27 cellular contexts compared by ENCODE assay signal in the genomic region with DNA sequence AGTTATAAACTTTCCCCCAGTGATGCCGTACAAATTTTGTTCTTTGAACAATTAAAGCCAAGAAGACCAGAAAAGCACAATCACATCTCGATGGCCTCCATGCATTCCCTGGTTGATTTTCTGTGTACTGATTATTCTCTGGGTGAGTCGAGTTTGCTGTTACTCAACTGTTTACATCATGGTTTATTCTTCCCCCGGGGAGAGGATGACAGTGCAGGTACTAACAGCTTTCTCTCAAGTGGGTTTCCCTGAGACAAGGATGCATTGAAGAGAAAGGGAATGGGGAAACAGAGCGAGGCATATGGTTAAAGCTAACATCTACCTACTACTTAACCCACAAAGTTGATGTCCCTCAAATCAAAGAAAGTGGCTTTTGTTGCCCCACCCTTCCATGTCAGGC.
"Had no signal": no experiment of that assay in that cellular context is flagged by ENCODE, and none has a peak within 500 bp of the region (broad histone marks: within the 10 kb centered on the region; RNA-seq: fewer than 3 reads in every experiment).

No MANE protein-coding gene starts in this region.

- H3K36me3 Mint-ChIP-seq: activated CD4-positive, alpha-beta memory T cell treated with anti-CD3 and anti-CD28 coated beads for 36 hours; activated naive CD8-positive, alpha-beta T cell; WTC11 had no signal

- H3K4me1 ChIP-seq: SJSA1 had no signal

- H3K4me1 Mint-ChIP-seq: activated CD4-positive, alpha-beta T cell treated with anti-CD3 and anti-CD28 coated beads, Interleukin-2, amount 10 ng/mL, durations not matched to agents 7 days and 5 days had no signal

- H3K4me3 ChIP-seq: MG63, SJSA1 had no signal

- H3K27me3 ChIP-seq: brain microvascular endothelial cell, MG63 had no signal

- H3K9me3 Mint-ChIP-seq: activated CD4-positive, alpha-beta memory T cell treated with anti-CD3 and anti-CD28 coated beads for 36 hours; activated CD4-positive, alpha-beta T cell treated with anti-CD3 and anti-CD28 coated beads, Interleukin-2, amount 10 ng/mL, durations not matched to agents 7 days and 5 days; activated naive CD4-positive, alpha-beta T cell treated with anti-CD3 and anti-CD28 coated beads for 36 hours; activated T-cell treated with anti-CD3 and anti-CD28 coated beads, Interleukin-2, amount 50 U/mL, for 4 hours; T-helper 1 cell treated with Interleukin-12 subunit alpha and Interleukin-12 subunit beta and Interleukin-4 antibody, amounts not matched to agents 30 μg/mL and 1 μg/mL, for 36 hours; WTC11 had no signal

- H3K36me3 ChIP-seq: brain microvascular endothelial cell, MG63, SJSA1 had no signal

- DNase-seq: activated CD4-positive, alpha-beta memory T cell treated with anti-CD3 and anti-CD28 coated beads for 36 hours; activated CD4-positive, alpha-beta T cell treated with anti-CD3 and anti-CD28 coated beads for 1 hour; activated CD4-positive, alpha-beta T cell treated with anti-CD3 and anti-CD28 coated beads, Interleukin-2, amount 10 ng/mL, durations not matched to agents 7 days and 5 days; activated CD8-positive, alpha-beta memory T cell treated with anti-CD3 and anti-CD28 coated beads for 24 hours; activated effector memory CD4-positive, alpha-beta T cell treated with anti-CD3 and anti-CD28 coated beads, Interleukin-2, amount 50 U/mL, for 16 hours; activated naive CD4-positive, alpha-beta T cell treated with anti-CD3 and anti-CD28 coated beads for 36 hours; activated T-cell treated with anti-CD3 and anti-CD28 coated beads, Interleukin-2, amount 50 U/mL, for 4 hours; brain microvascular endothelial cell; cerebellar nuclear complex; KG1; MG63; MV-4-11; NCI-H1092 treated with DMSO at 0.1 percent for 48 hours; NCI-H1417 treated with DMSO at 0.1 percent for 48 hours; NCI-H187; NCI-H2081; NCI-H2171 treated with DMSO at 0.1 percent for 48 hours; NCI-H226; NCI-H524; SHP77; T-helper 9 cell had no signal

- H3K4me3 Mint-ChIP-seq: activated CD4-positive, alpha-beta memory T cell treated with anti-CD3 and anti-CD28 coated beads for 36 hours; activated CD4-positive, alpha-beta T cell treated with anti-CD3 and anti-CD28 coated beads, Interleukin-2, amount 10 ng/mL, durations not matched to agents 7 days and 5 days; activated naive CD4-positive, alpha-beta T cell treated with anti-CD3 and anti-CD28 coated beads for 36 hours; activated naive CD8-positive, alpha-beta T cell; activated T-cell treated with anti-CD3 and anti-CD28 coated beads, Interleukin-2, amount 50 U/mL, for 4 hours; T-helper 1 cell treated with Interleukin-12 subunit alpha and Interleukin-12 subunit beta and Interleukin-4 antibody, amounts not matched to agents 30 μg/mL and 1 μg/mL, for 36 hours; WTC11 had no signal

- ATAC-seq: activated T-cell treated with anti-CD3 and anti-CD28 coated beads, Interleukin-2, amount 50 U/mL, for 4 hours; SK-N-SH treated with all-trans-retinoic acid at 6 μM for 48 hours; WTC11 had no signal

- H3K27ac ChIP-seq: brain microvascular endothelial cell, SJSA1 had no signal

- FAIRE-seq: RCC 7860 had no signal

- H3K27me3 Mint-ChIP-seq: activated CD4-positive, alpha-beta memory T cell treated with anti-CD3 and anti-CD28 coated beads for 36 hours; activated CD4-positive, alpha-beta T cell treated with anti-CD3 and anti-CD28 coated beads, Interleukin-2, amount 10 ng/mL, durations not matched to agents 7 days and 5 days; activated naive CD8-positive, alpha-beta T cell had no signal

- H3K9me3 ChIP-seq: MG63, SJSA1 had no signal

- H3K27ac Mint-ChIP-seq: activated CD4-positive, alpha-beta memory T cell treated with anti-CD3 and anti-CD28 coated beads for 36 hours; activated CD4-positive, alpha-beta T cell treated with anti-CD3 and anti-CD28 coated beads, Interleukin-2, amount 10 ng/mL, durations not matched to agents 7 days and 5 days; activated naive CD4-positive, alpha-beta T cell treated with anti-CD3 and anti-CD28 coated beads for 36 hours; activated naive CD8-positive, alpha-beta T cell; T-helper 1 cell treated with Interleukin-12 subunit alpha and Interleukin-12 subunit beta and Interleukin-4 antibody, amounts not matched to agents 30 μg/mL and 1 μg/mL, for 36 hours; WTC11 had no signal
